ENCODE assay signal across 9 cellular contexts in the genomic region with DNA sequence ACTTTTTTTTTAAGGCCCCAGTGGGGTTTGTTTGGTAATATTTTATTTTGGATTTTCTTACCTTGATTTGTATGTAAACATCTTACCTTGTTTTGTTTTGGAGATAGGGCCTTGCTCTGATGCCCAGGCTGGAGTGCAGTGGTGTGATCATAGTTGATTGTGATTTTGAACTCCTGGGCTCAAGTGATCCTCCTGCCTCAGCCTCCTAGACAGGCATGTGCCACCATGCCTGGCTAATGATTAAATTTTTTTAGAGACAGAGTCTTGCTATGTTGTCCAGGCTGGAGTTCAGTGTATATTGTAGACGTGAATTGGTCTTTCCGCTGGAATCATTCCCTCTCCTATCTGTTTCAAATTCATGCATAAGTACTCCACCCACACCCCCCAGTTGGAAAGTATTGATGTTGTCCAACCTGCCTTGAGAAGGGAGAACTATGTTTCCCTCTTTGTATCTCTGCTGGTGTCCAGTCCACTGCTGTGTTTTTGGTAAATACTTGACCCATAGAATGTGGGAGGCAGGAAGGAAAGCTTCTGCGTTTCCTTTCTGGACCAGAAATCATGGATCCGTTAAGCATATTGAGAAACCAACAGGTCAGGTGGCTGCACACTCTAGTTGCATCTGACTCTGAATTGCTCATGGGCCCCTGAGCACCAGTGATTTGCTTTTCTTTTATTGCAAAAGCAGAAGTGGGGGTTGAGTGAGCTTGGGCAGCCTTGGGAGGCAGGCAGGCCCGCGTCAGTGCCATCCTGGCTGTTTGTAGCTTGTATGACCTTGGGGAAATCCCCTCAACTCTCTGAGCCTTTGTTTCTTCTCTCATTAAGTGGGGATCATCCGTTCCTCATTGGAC.
DNase-seq lines count a peak whose midpoint lies in the region; ATAC-seq and TF ChIP-seq lines count a peak whose summit lies in the region.
"Had no signal": no experiment of that assay in that cellular context is flagged by ENCODE, and none has a peak within 500 bp of the region (broad histone marks: within the 10 kb centered on the region; RNA-seq: fewer than 3 reads in every experiment).

No MANE protein-coding gene starts in this region.

- CTCF ChIA-PET in activated naive CD4-positive, alpha-beta T cell treated with anti-CD3 and anti-CD28 coated beads, Interleukin-2, amount 10 ng/mL, durations not matched to agents 7 days and 5 days (lab: Charles Lee), result interaction anchor here (0.6 to 3.9 kb wide), 6 partner anchors 11 to 406 kb away, joined by 3 to 29 read pairs (median 8); no protein-coding TSS in a partner anchor

- H3K27me3 Mint-ChIP-seq in activated naive CD4-positive, alpha-beta T cell treated with anti-CD3 and anti-CD28 coated beads, Interleukin-2, amount 10 ng/mL, durations not matched to agents 7 days and 5 days, result peaks cover 20% of the 10 kb centered on the region
- no peaks in the 10 kb centered on the region for H3K27me3 Mint-ChIP-seq in stimulated activated naive CD8-positive, alpha-beta T cell treated with anti-CD3 and anti-CD28 coated beads, Interleukin-15, amount 100 ng/mL, for 72 hours

- ATAC-seq in stimulated activated naive CD8-positive, alpha-beta T cell treated with anti-CD3 and anti-CD28 coated beads, Interleukin-15, amount 100 ng/mL, for 72 hours, result peak; percentile 52

- no peak for TF ChIP-seq CTCF in GM20000 (IDR thresholded peaks at IDR 0.05; ENCODE audit: extremely low read depth, missing control alignments)

- H3K9me3 Mint-ChIP-seq in activated naive CD4-positive, alpha-beta T cell treated with anti-CD3 and anti-CD28 coated beads, Interleukin-2, amount 10 ng/mL, durations not matched to agents 7 days and 5 days, result no peaks in the 10 kb centered on the region
- H3K9me3 Mint-ChIP-seq in stimulated activated naive CD8-positive, alpha-beta T cell treated with anti-CD3 and anti-CD28 coated beads, Interleukin-15, amount 100 ng/mL, for 72 hours, result no peaks in the 10 kb centered on the region

- H3K27ac Mint-ChIP-seq in activated naive CD4-positive, alpha-beta T cell treated with anti-CD3 and anti-CD28 coated beads, Interleukin-2, amount 10 ng/mL, durations not matched to agents 7 days and 5 days, result no peak overlapping the region
- H3K27ac Mint-ChIP-seq in stimulated activated naive CD8-positive, alpha-beta T cell treated with anti-CD3 and anti-CD28 coated beads, Interleukin-15, amount 100 ng/mL, for 72 hours, result no peak overlapping the region

- H3K4me1 Mint-ChIP-seq in activated naive CD4-positive, alpha-beta T cell treated with anti-CD3 and anti-CD28 coated beads, Interleukin-2, amount 10 ng/mL, durations not matched to agents 7 days and 5 days, result peaks cover 22% of the 10 kb centered on the region
- peaks cover 21% of the 10 kb centered on the region for H3K4me1 Mint-ChIP-seq in stimulated activated naive CD8-positive, alpha-beta T cell treated with anti-CD3 and anti-CD28 coated beads, Interleukin-15, amount 100 ng/mL, for 72 hours

- H3K36me3 Mint-ChIP-seq in activated naive CD4-positive, alpha-beta T cell treated with anti-CD3 and anti-CD28 coated beads, Interleukin-2, amount 10 ng/mL, durations not matched to agents 7 days and 5 days, result peaks cover 4% of the 10 kb centered on the region

- no peak overlapping the region for H3K4me3 Mint-ChIP-seq in activated naive CD4-positive, alpha-beta T cell treated with anti-CD3 and anti-CD28 coated beads, Interleukin-2, amount 10 ng/mL, durations not matched to agents 7 days and 5 days
- no peak overlapping the region for H3K4me3 Mint-ChIP-seq in stimulated activated naive CD8-positive, alpha-beta T cell treated with anti-CD3 and anti-CD28 coated beads, Interleukin-15, amount 100 ng/mL, for 72 hours

- DNase-seq in activated naive CD4-positive, alpha-beta T cell treated with anti-CD3 and anti-CD28 coated beads, Interleukin-2, amount 10 ng/mL, durations not matched to agents 7 days and 5 days, result peak; percentile 34
- no peak for DNase-seq in activated naive CD4-positive, alpha-beta T cell treated with anti-CD3 and anti-CD28 coated beads, Interleukin-2, amount 50 U/mL, for 16 hours
- DNase-seq in Kasumi-1 (lab: John Stamatoyannopoulos, UW) (peak; percentile 32 to 37), fibroblast of gingiva (ENCODE audit: low read depth) (peak; percentile 42), GM20000 (ENCODE audit: low spot score) (no peak), HuH-7 (ENCODE audit: low spot score) (no peak)
- no peak for DNase-seq in stimulated activated naive CD8-positive, alpha-beta T cell treated with anti-CD3 and anti-CD28 coated beads, Interleukin-15, amount 100 ng/mL, for 72 hours
- no peak for DNase-seq in stimulated activated CD4-positive, alpha-beta T cell treated with anti-CD3 and anti-CD28 coated beads, Interleukin-12 subunit alpha, Interleukin-12 subunit beta, amount 100 ng/mL, for 4 hours
- DNase-seq: activated CD4-positive, alpha-beta T cell treated with anti-CD3 and anti-CD28 coated beads for 4 hours had no signal

Comparison
In these comparisons a context has a peak if more than half of its experiments do, and no peak if none do; other contexts are left out.
1. DNase-seq: peak in activated naive CD4-positive, alpha-beta T cell treated with anti-CD3 and anti-CD28 coated beads, Interleukin-2, amount 10 ng/mL, durations not matched to agents 7 days and 5 days (single experiment), Kasumi-1 (2 of 2) and fibroblast of gingiva (single experiment); none in activated naive CD4-positive, alpha-beta T cell treated with anti-CD3 and anti-CD28 coated beads, Interleukin-2, amount 50 U/mL, for 16 hours (single experiment), stimulated activated naive CD8-positive, alpha-beta T cell treated with anti-CD3 and anti-CD28 coated beads, Interleukin-15, amount 100 ng/mL, for 72 hours (0 of 2), stimulated activated CD4-positive, alpha-beta T cell treated with anti-CD3 and anti-CD28 coated beads, Interleukin-12 subunit alpha, Interleukin-12 subunit beta, amount 100 ng/mL, for 4 hours (single experiment), GM20000 (single experiment) and HuH-7 (single experiment).